Comparison of ENCODE assay signal across 21 cellular contexts in genomic region chr21:41863439-41863740, GRCh38. TPM values are rescaled to one million over a fixed set of nuclear protein-coding genes. Genes with fewer than 3 reads are reported as not detected.
DNase-seq lines count a peak whose midpoint lies in the region; ATAC-seq, FAIRE-seq and TF ChIP-seq lines count a peak whose summit lies in the region.
"Had no signal": no experiment of that assay in that cellular context is flagged by ENCODE, and none has a peak within 500 bp of the region (broad histone marks: within the 10 kb centered on the region; RNA-seq: fewer than 3 reads in every experiment).

No MANE protein-coding gene starts in this region.

- no peak overlapping the region for H2BK12ac ChIP-seq in neuronal stem cell (ENCODE audit: low read length)

- CTCF ChIA-PET in activated naive CD4-positive, alpha-beta T cell treated with anti-CD3 and anti-CD28 coated beads, Interleukin-2, amount 10 ng/mL, durations not matched to agents 7 days and 5 days (lab: Charles Lee): no interaction called here
- CTCF ChIA-PET in activated naive CD4-positive, alpha-beta T cell treated with anti-CD3 and anti-CD28 coated beads for 36 hours (lab: Charles Lee): interaction anchor here (1.5 kb wide), 1 partner anchor 244 kb away, joined by 6 read pairs; no protein-coding TSS in a partner anchor
- CTCF ChIA-PET in GM12878 (lab: Yijun Ruan, JAX): interaction anchor here (1.3 to 3.1 kb wide), 5 partner anchors 12 to 254 kb away, joined by 3 to 23 read pairs (median 5); partner anchors contain the start of gene PRDM15

- peak overlapping the region; percentile 22; the same call in 1 of the 2 replicates for H3K4me2 ChIP-seq in MM.1S (ENCODE audit: low read depth, low read length)
- peak overlapping the region; percentile 73 for H3K4me2 ChIP-seq in GM12878 (ENCODE audit: control insufficient read depth, insufficient read depth)
- H3K4me2 ChIP-seq in neuronal stem cell (ENCODE audit: insufficient read depth, low read length, poor library complexity, severe bottlenecking): no peak overlapping the region

- no peak overlapping the region for H3K9ac ChIP-seq in MM.1S (ENCODE audit: low read length)
- peak overlapping the region; percentile 79 for H3K9ac ChIP-seq in GM12878 (ENCODE audit: control insufficient read depth, insufficient read depth, low read length)
- H3K9ac ChIP-seq in neuronal stem cell (ENCODE audit: low read depth, low read length, poor library complexity): no peak overlapping the region
- H3K9ac ChIP-seq: parathyroid adenoma had no signal

- TF ChIP-seq POLR2A in GM12878 (IDR thresholded peaks at IDR 0.05; ENCODE audit: low read depth, low read length): no peak

- no peak overlapping the region for H3K14ac ChIP-seq in neuronal stem cell (ENCODE audit: low read length)

- RAD21 ChIA-PET in GM12878 (lab: Charles Lee; ENCODE audit: unreplicated experiment): interaction anchor here (0.7 to 3.3 kb wide), 10 partner anchors 9 to 245 kb away, joined by 3 to 14 read pairs (median 4); partner anchors contain the start of gene PRDM15

- H3K9me2 ChIP-seq in MM.1S (replicated peaks; ENCODE audit: insufficient read depth, low read length): no peaks in the 10 kb centered on the region

- in situ Hi-C loops in GM12878 (cut with MboI): no loop called here

- no TSS peak for BruUV-seq in GM12878 (replicated peaks; lab: Mats Ljungman, UMichigan)

- peaks cover 59% of the 10 kb centered on the region for H3K79me2 ChIP-seq in MM.1S (ENCODE audit: low read length)
- H3K79me2 ChIP-seq in GM12878 (ENCODE audit: control insufficient read depth, insufficient read depth, low read length): peaks cover 50% of the 10 kb centered on the region
- H3K79me2 ChIP-seq: parathyroid adenoma had no signal

- H2AK5ac ChIP-seq in neuronal stem cell (ENCODE audit: low read depth, low read length): no peak overlapping the region

- WGBS in GM12878 (ENCODE audit: insufficient coverage, insufficient replicate concordance, low lambda C conversion rate, missing lambda C conversion rate): 0% methylated on average over 4 of the region's 4 CpGs
- WGBS in neuronal stem cell (ENCODE audit: extremely low coverage in 2 of 2, insufficient read length in 2 of 2, insufficient replicate concordance in 1 of 2), 2 donors: no CpG with 5 or more reads among the region's 4 CpGs

- H3K36me3 ChIP-seq in MM.1S (replicated peaks; ENCODE audit: insufficient read depth, low read length): no peaks in the 10 kb centered on the region
- peaks cover 9 to 12% of the 10 kb centered on the region in 2 experiments for H3K36me3 ChIP-seq in GM12878 (ENCODE audit: control insufficient read depth in 2 of 2, insufficient read depth in 2 of 2, low read length in 1 of 2)
- H3K36me3 ChIP-seq in neuronal stem cell (replicated peaks in 1 of 2; ENCODE audit: control insufficient read depth in 2 of 2, insufficient read depth in 2 of 2, low read length in 2 of 2): peaks cover 7 to 12% of the 10 kb centered on the region in 2 donors

- no peak overlapping the region for H3K27ac ChIP-seq in MM.1S (ENCODE audit: low read length)
- H3K27ac ChIP-seq in GM12878 (ENCODE audit: control insufficient read depth, insufficient read depth): peak overlapping the region; percentile 91
- no peak overlapping the region for H3K27ac ChIP-seq in neuronal stem cell (replicated peaks; ENCODE audit: low read length)
- H3K27ac ChIP-seq: gastrocnemius medialis, parathyroid adenoma, sigmoid colon, testis had no signal

- ATAC-seq in GM12878: no peak
- no peak for ATAC-seq in stimulated activated effector memory CD8-positive, alpha-beta T cell treated with anti-CD3 and anti-CD28 coated beads, Interleukin-12 subunit alpha, Interleukin-12 subunit beta, amount 100 ng/mL, for 72 hours
- no peak for ATAC-seq in GM21447 (IDR thresholded peaks at IDR 0.05; ENCODE audit: unreplicated experiment)
- ATAC-seq: gastrocnemius medialis; stimulated activated naive B cell treated with anti-CD40 and anti-IgM and Interleukin-4, amounts not matched to agents 10 μg/mL and 1 μg/mL and 100 μg/mL, for 72 hours had no signal

- H4K8ac ChIP-seq in neuronal stem cell (ENCODE audit: low read depth, low read length): no peak overlapping the region

- H3K9me3 ChIP-seq in MM.1S (replicated peaks; ENCODE audit: insufficient read depth, low read length) (no peaks in the 10 kb centered on the region), GM12878 (replicated peaks; ENCODE audit: control insufficient read depth, insufficient read depth, low read length) (no peaks in the 10 kb centered on the region), neuronal stem cell (replicated peaks in 1 of 2; ENCODE audit: control insufficient read depth in 2 of 2, insufficient read depth in 1 of 2, low read depth in 1 of 2, low read length in 2 of 2) (no peaks in the 10 kb centered on the region)
- H3K9me3 ChIP-seq: gastrocnemius medialis, sigmoid colon, testis had no signal

- H3K4me3 Mint-ChIP-seq in activated naive CD4-positive, alpha-beta T cell treated with anti-CD3 and anti-CD28 coated beads, Interleukin-2, amount 10 ng/mL, durations not matched to agents 7 days and 5 days: no peak overlapping the region
- no peak overlapping the region for H3K4me3 Mint-ChIP-seq in activated naive CD4-positive, alpha-beta T cell treated with anti-CD3 and anti-CD28 coated beads for 36 hours
- H3K4me3 Mint-ChIP-seq in stimulated activated effector memory CD8-positive, alpha-beta T cell treated with anti-CD3 and anti-CD28 coated beads, Interleukin-12 subunit alpha, Interleukin-12 subunit beta, amount 100 ng/mL, for 72 hours: no peak overlapping the region
- H3K4me3 Mint-ChIP-seq: CD4-positive, alpha-beta T cell had no signal

- no peak for DNase-seq in activated naive CD4-positive, alpha-beta T cell treated with anti-CD3 and anti-CD28 coated beads, Interleukin-2, amount 10 ng/mL, durations not matched to agents 7 days and 5 days
- no peak for DNase-seq in activated naive CD4-positive, alpha-beta T cell treated with anti-CD3 and anti-CD28 coated beads for 36 hours
- DNase-seq in MM.1S: no peak
- no peak for DNase-seq in GM12878 (ENCODE audit: low read depth, low spot score)
- no peak for DNase-seq in stimulated activated effector memory CD8-positive, alpha-beta T cell treated with anti-CD3 and anti-CD28 coated beads, Interleukin-12 subunit alpha, Interleukin-12 subunit beta, amount 100 ng/mL, for 72 hours (ENCODE audit: low spot score in 2 of 2)
- DNase-seq in SW480 (ENCODE audit: low spot score): no peak
- DNase-seq in neuronal stem cell (ENCODE audit: low spot score): no peak
- DNase-seq: activated CD8-positive, alpha-beta memory T cell treated with anti-CD3 and anti-CD28 coated beads, Interleukin-2, amount 50 U/mL, for 48 hours; CD4-positive, alpha-beta T cell; central memory CD4-positive, alpha-beta T cell; erythroblast; gastrocnemius medialis; GF-D8; KBM-7; MV-4-11; NCI-H187 treated with DMSO at 0.1 percent for 48 hours; stimulated activated naive B cell treated with anti-CD40 and anti-IgM and Interleukin-4, amounts not matched to agents 10 μg/mL and 1 μg/mL and 100 μg/mL, for 72 hours; testis had no signal

- FAIRE-seq in GM12878 (lab: Jason Lieb, UNC): no peak

- peak overlapping the region; percentile 1 for H3K27ac Mint-ChIP-seq in activated naive CD4-positive, alpha-beta T cell treated with anti-CD3 and anti-CD28 coated beads, Interleukin-2, amount 10 ng/mL, durations not matched to agents 7 days and 5 days
- H3K27ac Mint-ChIP-seq in activated naive CD4-positive, alpha-beta T cell treated with anti-CD3 and anti-CD28 coated beads for 36 hours: no peak overlapping the region
- peak overlapping the region; percentile 27 for H3K27ac Mint-ChIP-seq in stimulated activated effector memory CD8-positive, alpha-beta T cell treated with anti-CD3 and anti-CD28 coated beads, Interleukin-12 subunit alpha, Interleukin-12 subunit beta, amount 100 ng/mL, for 72 hours
- H3K27ac Mint-ChIP-seq: CD4-positive, alpha-beta T cell; stimulated activated naive B cell treated with anti-CD40 and anti-IgM and Interleukin-4, amounts not matched to agents 10 μg/mL and 1 μg/mL and 100 μg/mL, for 72 hours had no signal

- H3K27me3 Mint-ChIP-seq in activated naive CD4-positive, alpha-beta T cell treated with anti-CD3 and anti-CD28 coated beads, Interleukin-2, amount 10 ng/mL, durations not matched to agents 7 days and 5 days: no peaks in the 10 kb centered on the region
- no peaks in the 10 kb centered on the region for H3K27me3 Mint-ChIP-seq in activated naive CD4-positive, alpha-beta T cell treated with anti-CD3 and anti-CD28 coated beads for 36 hours (ENCODE audit: low read depth)
- H3K27me3 Mint-ChIP-seq: CD4-positive, alpha-beta T cell; stimulated activated naive B cell treated with anti-CD40 and anti-IgM and Interleukin-4, amounts not matched to agents 10 μg/mL and 1 μg/mL and 100 μg/mL, for 72 hours had no signal

- intact Hi-C loops in activated naive CD4-positive, alpha-beta T cell treated with anti-CD3 and anti-CD28 coated beads for 36 hours (cut with micrococcal nuclease): no loop called here
- intact Hi-C loops in GM12878 (cut with micrococcal nuclease; ENCODE audit: unreplicated experiment): loop anchor here (5.0 to 10.0 kb wide), 3 partner anchors 46 to 499 kb away; partner anchors contain the start of gene MX2

- no peak overlapping the region for H2BK120ac ChIP-seq in neuronal stem cell (ENCODE audit: low read depth, low read length)

- peaks cover 19% of the 10 kb centered on the region for H3K4me1 Mint-ChIP-seq in activated naive CD4-positive, alpha-beta T cell treated with anti-CD3 and anti-CD28 coated beads, Interleukin-2, amount 10 ng/mL, durations not matched to agents 7 days and 5 days
- peaks cover 25% of the 10 kb centered on the region for H3K4me1 Mint-ChIP-seq in activated naive CD4-positive, alpha-beta T cell treated with anti-CD3 and anti-CD28 coated beads for 36 hours (ENCODE audit: low read depth)
- H3K4me1 Mint-ChIP-seq in stimulated activated effector memory CD8-positive, alpha-beta T cell treated with anti-CD3 and anti-CD28 coated beads, Interleukin-12 subunit alpha, Interleukin-12 subunit beta, amount 100 ng/mL, for 72 hours: peaks cover 35% of the 10 kb centered on the region

- no peak overlapping the region for H2BK15ac ChIP-seq in neuronal stem cell (ENCODE audit: low read length)

- H3K79me1 ChIP-seq in neuronal stem cell (ENCODE audit: low read depth, low read length): no peaks in the 10 kb centered on the region

- no peak for TF ChIP-seq EP300 in GM12878 (IDR thresholded peaks at IDR 0.05; ENCODE audit: borderline replicate concordance in 1 of 2, control insufficient read depth in 1 of 2, low read depth in 2 of 2, low read length in 2 of 2)

- POLR2A ChIA-PET in GM12878 (lab: Charles Lee): interaction anchor here (0.5 to 1.3 kb wide), 3 partner anchors 14 to 60 kb away, joined by 3 to 5 read pairs (median 3); no protein-coding TSS in a partner anchor

- TF ChIP-seq RAD21 in GM12878 (IDR thresholded peaks at IDR 0.05; ENCODE audit: insufficient read depth, low read depth, low read length): no peak

- H2AFZ ChIP-seq in MM.1S (ENCODE audit: low read length): no peak overlapping the region
- H2AFZ ChIP-seq in GM12878 (ENCODE audit: control insufficient read depth, low read depth, low read length): peak overlapping the region; percentile 11
- H2AFZ ChIP-seq in neuronal stem cell (ENCODE audit: low read length): no peak overlapping the region
- H2AFZ ChIP-seq: parathyroid adenoma had no signal

- no peaks in the 10 kb centered on the region for H3K9me3 Mint-ChIP-seq in activated naive CD4-positive, alpha-beta T cell treated with anti-CD3 and anti-CD28 coated beads, Interleukin-2, amount 10 ng/mL, durations not matched to agents 7 days and 5 days
- no peaks in the 10 kb centered on the region for H3K9me3 Mint-ChIP-seq in activated naive CD4-positive, alpha-beta T cell treated with anti-CD3 and anti-CD28 coated beads for 36 hours
- no peaks in the 10 kb centered on the region for H3K9me3 Mint-ChIP-seq in stimulated activated effector memory CD8-positive, alpha-beta T cell treated with anti-CD3 and anti-CD28 coated beads, Interleukin-12 subunit alpha, Interleukin-12 subunit beta, amount 100 ng/mL, for 72 hours
- H3K9me3 Mint-ChIP-seq: CD4-positive, alpha-beta T cell; stimulated activated naive B cell treated with anti-CD40 and anti-IgM and Interleukin-4, amounts not matched to agents 10 μg/mL and 1 μg/mL and 100 μg/mL, for 72 hours had no signal

- no peak overlapping the region for H3K4me3 ChIP-seq in MM.1S (ENCODE audit: low read length)
- H3K4me3 ChIP-seq in GM12878: peak overlapping the region; percentile 58; the same call in 1 of the 2 replicates
- H3K4me3 ChIP-seq in neuronal stem cell (ENCODE audit: low read length in 2 of 2): no peak overlapping the region
- H3K4me3 ChIP-seq: gastrocnemius medialis, sigmoid colon, testis had no signal

- peaks cover 40% of the 10 kb centered on the region for H3F3A ChIP-seq in MM.1S (ENCODE audit: insufficient read depth, low read length)

- SMC1A ChIA-PET in GM12878 (lab: Charles Lee; ENCODE audit: uncharacterized antibody, unreplicated experiment): interaction anchor here (0.7 to 3.0 kb wide), 13 partner anchors 10 to 495 kb away, joined by 3 to 18 read pairs (median 4); no protein-coding TSS in a partner anchor

- H4K20me1 ChIP-seq in MM.1S (ENCODE audit: insufficient read depth, low read length) (no peaks in the 10 kb centered on the region), GM12878 (ENCODE audit: control insufficient read depth, insufficient read depth) (no peaks in the 10 kb centered on the region)

- H2BK5ac ChIP-seq in neuronal stem cell (ENCODE audit: low read length): no peak overlapping the region

- peaks cover 51% of the 10 kb centered on the region for H3K4me1 ChIP-seq in MM.1S (ENCODE audit: low read length)
- peaks cover 63% of the 10 kb centered on the region for H3K4me1 ChIP-seq in GM12878 (ENCODE audit: control insufficient read depth, insufficient read depth, low read length)
- H3K4me1 ChIP-seq in neuronal stem cell (ENCODE audit: control insufficient read depth in 2 of 2, insufficient read depth in 1 of 2, low read depth in 1 of 2, low read length in 2 of 2): no peaks in the 10 kb centered on the region
- H3K4me1 ChIP-seq: gastrocnemius medialis, parathyroid adenoma, testis had no signal

- no peaks in the 10 kb centered on the region for H3K27me3 ChIP-seq in MM.1S (replicated peaks; ENCODE audit: insufficient read depth, low read length)
- no peaks in the 10 kb centered on the region for H3K27me3 ChIP-seq in GM12878 (replicated peaks in 1 of 2; ENCODE audit: control insufficient read depth in 2 of 2, insufficient read depth in 2 of 2, low read length in 1 of 2)
- H3K27me3 ChIP-seq in neuronal stem cell (ENCODE audit: control insufficient read depth in 3 of 3, insufficient read depth in 3 of 3, low read depth in 1 of 3, low read length in 3 of 3): no peaks in the 10 kb centered on the region
- H3K27me3 ChIP-seq: gastrocnemius medialis, sigmoid colon, testis had no signal

- H4K91ac ChIP-seq in neuronal stem cell (ENCODE audit: low read depth, low read length, poor library complexity): no peak overlapping the region

- H3K4ac ChIP-seq in neuronal stem cell (ENCODE audit: low read length): no peak overlapping the region

- H3K18ac ChIP-seq in neuronal stem cell (ENCODE audit: low read length): no peak overlapping the region

- TF ChIP-seq CTCF in MM.1S (IDR thresholded peaks at IDR 0.05; ENCODE audit: low read length): no peak
- no peak for TF ChIP-seq CTCF in GM12878 (IDR thresholded peaks at IDR 0.05 in 2 of 3, conservative IDR thresholded peaks at IDR 0.05 in 1 of 3; ENCODE audit: control insufficient read depth in 2 of 3, extremely low read depth in 1 of 3, insufficient read depth in 1 of 3, low read depth in 3 of 3, low read length in 3 of 3)

- no peak overlapping the region for H3K23ac ChIP-seq in neuronal stem cell (ENCODE audit: low read depth, low read length, poor library complexity)

- H3K36me3 Mint-ChIP-seq in activated naive CD4-positive, alpha-beta T cell treated with anti-CD3 and anti-CD28 coated beads, Interleukin-2, amount 10 ng/mL, durations not matched to agents 7 days and 5 days: peaks cover 2% of the 10 kb centered on the region
- no peaks in the 10 kb centered on the region for H3K36me3 Mint-ChIP-seq in activated naive CD4-positive, alpha-beta T cell treated with anti-CD3 and anti-CD28 coated beads for 36 hours (ENCODE audit: low read depth)
- H3K36me3 Mint-ChIP-seq in stimulated activated effector memory CD8-positive, alpha-beta T cell treated with anti-CD3 and anti-CD28 coated beads, Interleukin-12 subunit alpha, Interleukin-12 subunit beta, amount 100 ng/mL, for 72 hours: peaks cover 15% of the 10 kb centered on the region

RNA-seq across cellular contexts. Expression of gene PRDM15, which starts 15.8 kb away (rescaled TPM):
- 1 to 10 TPM; 9.6 to 9.8 TPM for total RNA-seq in activated naive CD4-positive, alpha-beta T cell treated with anti-CD3 and anti-CD28 coated beads for 36 hours
- 44.8 and 48.4 TPM in 2 replicates for total RNA-seq in GM12878 (2013; cell fraction: nucleolus; rRNA removed)
- total RNA-seq in GM12878 (2014; rRNA removed) (9.8 and 10.5 TPM in 2 replicates), GM12878 (2014; rRNA removed; fragmentation: Illumina TruSeq; extraction: Trizol) (6.3 and 6.8 TPM in 2 replicates), GM12878 (2021) (10.8 and 16.0 TPM in 2 replicates)
- 7.0 TPM for polyA plus RNA-seq in GM12878 (2011; ENCODE audit: low read depth)
- polyA plus RNA-seq in GM12878 (2011; rRNA removed) (6.1 and 12.5 TPM in 2 replicates), GM12878 (2014; fragmentation: Illumina TruSeq; extraction: Trizol) (6.0 and 9.0 TPM in 2 replicates), GM12878 (2014; fragmentation: Nextera tagmentation; extraction: Ambion mirVana) (1 to 10 TPM; 2.2 to 2.8 TPM), GM12878 (2014; rRNA removed) (12.4 and 16.2 TPM in 2 replicates), GM12878 (2016; fragmentation: Nextera tagmentation; extraction: Ambion mirVana) (1 to 10 TPM; 7.2 to 8.2 TPM)
- polyA plus RNA-seq in GM12878 (2011; cell fraction: cytosol; rRNA removed): 11.1 and 15.7 TPM in 2 replicates
- polyA plus RNA-seq in GM12878 (2011; cell fraction: nucleus; rRNA removed): 107 and 122 TPM in 2 replicates
- polyA plus RNA-seq in GM12878 (2012): 10.3 and 10.7 TPM in 2 replicates
- 17.7 and 31.5 TPM in 2 replicates for polyA minus RNA-seq in GM12878 (2011; rRNA and poly(A)+ RNA removed)
- polyA minus RNA-seq in GM12878 (2011; cell fraction: cytosol; rRNA and poly(A)+ RNA removed): 4.0 and 8.4 TPM in 2 replicates
- polyA minus RNA-seq in GM12878 (2011; cell fraction: nucleus; rRNA and poly(A)+ RNA removed): 19.6 and 32.8 TPM in 2 replicates
- 4.5 TPM for polyA plus RNA-seq in neuronal stem cell (2013, experiment 1 of 2)
- 4.3 TPM for polyA plus RNA-seq in neuronal stem cell (2013, experiment 2 of 2)
